Comparison of ENCODE assay signal across 7 cellular contexts in genomic region chr11:20397281-20397680, GRCh38. TPM values are rescaled to one million over a fixed set of nuclear protein-coding genes. Genes with fewer than 3 reads are reported as not detected.
A peak's percentile ranks its signal among the peaks of the same experiment; 100 is the strongest.
DNase-seq lines count a peak whose midpoint lies in the region; ATAC-seq lines count a peak whose summit lies in the region.

No MANE protein-coding gene starts in this region.

- peak; percentile 74 for ATAC-seq in GM19438 (IDR thresholded peaks at IDR 0.05; ENCODE audit: low read depth, unreplicated experiment)
- ATAC-seq in HG03378 (IDR thresholded peaks at IDR 0.05; ENCODE audit: unreplicated experiment): peak; percentile 87
- peak; percentile 90 for ATAC-seq in left lobe of liver

- DNase-seq in Daoy (ENCODE audit: low read depth) (peak; percentile 13), NCI-H524 treated with DMSO at 0.1 percent for 48 hours (lab: John Stamatoyannopoulos, UW) (peak; percentile 12), astrocyte of the hippocampus (ENCODE audit: low read depth, low spot score) (peak; percentile 51), left lobe of liver (ENCODE audit: low spot score) (no peak), C1 segment of cervical spinal cord (lab: John Stamatoyannopoulos, UW) (no peak)

RNA-seq across cellular contexts. Expression of gene PRMT3, which starts 9.8 kb away (rescaled TPM):
- total RNA-seq in Daoy (2014; rRNA removed; shearing (Covaris generic)): 28.3 and 36.4 TPM in 2 replicates
- total RNA-seq in left lobe of liver: 4.1 TPM

RNA-seq across cellular contexts. Expression of gene HTATIP2, which starts 33.8 kb away (rescaled TPM):
- total RNA-seq in Daoy (2014; rRNA removed; shearing (Covaris generic)): 43.1 and 54.4 TPM in 2 replicates
- 68.0 TPM for total RNA-seq in left lobe of liver

Comparison
In these comparisons a context has a peak if more than half of its experiments do, and no peak if none do; other contexts are left out.
1. DNase-seq: peak in Daoy (single experiment), NCI-H524 treated with DMSO at 0.1 percent for 48 hours (single experiment) and astrocyte of the hippocampus (single experiment); none in left lobe of liver (single experiment) and C1 segment of cervical spinal cord (0 of 14).
2. Peak in every context shown above with its lines, with median percentiles within 50 percentile points of each other: ATAC-seq.